1 cellular context compared by ENCODE assay signal in the genomic region with DNA sequence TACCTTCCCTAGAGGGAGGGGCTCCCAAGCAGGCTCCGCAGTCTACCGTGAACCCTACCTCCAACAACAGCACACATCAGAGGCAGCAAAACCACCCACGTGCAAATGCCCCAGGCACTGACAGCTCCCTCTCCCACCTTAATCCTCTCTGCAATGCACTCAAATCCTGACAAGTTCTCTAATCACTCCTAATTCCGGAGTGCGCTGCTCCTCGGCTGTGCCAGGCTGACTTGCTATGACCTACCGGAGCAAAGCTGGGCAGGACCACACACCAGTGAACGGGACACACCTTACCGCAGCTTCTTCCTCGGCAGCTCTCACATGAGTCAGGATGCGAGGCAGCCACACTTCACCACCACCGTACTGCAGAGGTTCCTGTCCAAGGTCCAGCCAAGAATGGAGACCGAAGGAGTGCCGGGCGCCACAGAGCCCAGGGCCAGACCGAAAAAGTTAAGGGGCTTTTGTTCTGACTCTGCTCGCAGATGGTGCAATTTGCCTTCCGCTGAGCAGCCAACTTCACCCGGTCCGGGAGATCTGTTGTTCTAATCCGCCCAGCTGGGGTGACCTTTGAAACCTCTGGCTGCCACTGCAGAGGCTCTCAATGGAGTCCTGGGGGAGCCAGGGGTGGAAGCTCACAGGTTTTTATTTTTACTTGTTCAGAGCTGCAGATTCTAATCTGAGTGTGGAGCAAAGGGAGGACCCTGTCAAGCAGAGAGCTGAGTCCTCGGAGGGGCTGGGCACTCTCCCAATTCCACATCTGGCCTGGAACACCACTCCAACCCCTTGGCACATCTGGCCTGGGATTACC.
TF ChIP-seq lines count a peak whose summit lies in the region.

No MANE protein-coding gene starts in this region.

TF ChIP-seq in HepG2, 621 proteins besides CTCF, POLR2A, EP300 and RAD21 (continued from another document and continues in another):
- peak; percentile 26; the same call in 1 of the 2 replicates for TF ChIP-seq AHDC1 (CRISPR knock-in tag; IDR thresholded peaks at IDR 0.05; ENCODE audit: borderline replicate concordance)
- no peak for TF ChIP-seq SATB2 (CRISPR knock-in tag; IDR thresholded peaks at IDR 0.05)
- TF ChIP-seq ZFYVE20 (CRISPR knock-in tag; IDR thresholded peaks at IDR 0.05; ENCODE audit: borderline replicate concordance, low read depth) = no peak
- TF ChIP-seq, protein P1, sequence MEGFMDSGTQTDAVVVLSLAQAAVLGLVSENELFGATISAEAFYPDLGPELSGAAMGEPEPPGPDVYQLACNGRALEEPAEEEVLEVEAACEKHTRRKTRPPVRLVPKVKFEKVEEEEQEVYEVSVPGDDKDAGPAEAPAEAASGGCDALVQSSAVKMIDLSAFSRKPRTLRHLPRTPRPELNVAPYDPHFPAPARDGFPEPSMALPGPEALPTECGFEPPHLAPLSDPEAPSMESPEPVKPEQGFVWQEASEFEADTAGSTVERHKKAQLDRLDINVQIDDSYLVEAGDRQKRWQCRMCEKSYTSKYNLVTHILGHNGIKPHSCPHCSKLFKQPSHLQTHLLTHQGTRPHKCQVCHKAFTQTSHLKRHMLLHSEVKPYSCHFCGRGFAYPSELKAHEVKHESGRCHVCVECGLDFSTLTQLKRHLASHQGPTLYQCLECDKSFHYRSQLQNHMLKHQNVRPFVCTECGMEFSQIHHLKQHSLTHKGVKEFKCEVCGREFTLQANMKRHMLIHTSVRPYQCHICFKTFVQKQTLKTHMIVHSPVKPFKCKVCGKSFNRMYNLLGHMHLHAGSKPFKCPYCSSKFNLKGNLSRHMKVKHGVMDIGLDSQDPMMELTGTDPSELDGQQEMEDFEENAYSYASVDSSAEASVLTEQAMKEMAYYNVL (CRISPR knock-in tag; IDR thresholded peaks at IDR 0.05; ENCODE audit: borderline replicate concordance) = no peak; the same call in 1 of the 2 replicates
- TF ChIP-seq, protein P2, sequence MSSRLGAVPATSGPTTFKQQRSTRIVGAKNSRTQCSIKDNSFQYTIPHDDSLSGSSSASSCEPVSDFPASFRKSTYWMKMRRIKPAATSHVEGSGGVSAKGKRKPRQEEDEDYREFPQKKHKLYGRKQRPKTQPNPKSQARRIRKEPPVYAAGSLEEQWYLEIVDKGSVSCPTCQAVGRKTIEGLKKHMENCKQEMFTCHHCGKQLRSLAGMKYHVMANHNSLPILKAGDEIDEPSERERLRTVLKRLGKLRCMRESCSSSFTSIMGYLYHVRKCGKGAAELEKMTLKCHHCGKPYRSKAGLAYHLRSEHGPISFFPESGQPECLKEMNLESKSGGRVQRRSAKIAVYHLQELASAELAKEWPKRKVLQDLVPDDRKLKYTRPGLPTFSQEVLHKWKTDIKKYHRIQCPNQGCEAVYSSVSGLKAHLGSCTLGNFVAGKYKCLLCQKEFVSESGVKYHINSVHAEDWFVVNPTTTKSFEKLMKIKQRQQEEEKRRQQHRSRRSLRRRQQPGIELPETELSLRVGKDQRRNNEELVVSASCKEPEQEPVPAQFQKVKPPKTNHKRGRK (CRISPR knock-in tag; IDR thresholded peaks at IDR 0.05) = no peak
- TF ChIP-seq AGO2 (optimal IDR thresholded peaks at IDR 0.05; ENCODE audit: low read depth, low read length) = peak; percentile 29
- no peak for TF ChIP-seq KLF9 (CRISPR knock-in tag; IDR thresholded peaks at IDR 0.05; ENCODE audit: low read depth)
- no peak for TF ChIP-seq CEBPZ (IDR thresholded peaks at IDR 0.05; ENCODE audit: low read length)
- no peak for TF ChIP-seq PAF1 (CRISPR knock-in tag; IDR thresholded peaks at IDR 0.05)
- no peak for TF ChIP-seq ZKSCAN8 (CRISPR knock-in tag; IDR thresholded peaks at IDR 0.05; ENCODE audit: borderline replicate concordance)
- no peak for TF ChIP-seq ZNF816 (CRISPR knock-in tag; IDR thresholded peaks at IDR 0.05; ENCODE audit: borderline replicate concordance)
- TF ChIP-seq, protein P3, sequence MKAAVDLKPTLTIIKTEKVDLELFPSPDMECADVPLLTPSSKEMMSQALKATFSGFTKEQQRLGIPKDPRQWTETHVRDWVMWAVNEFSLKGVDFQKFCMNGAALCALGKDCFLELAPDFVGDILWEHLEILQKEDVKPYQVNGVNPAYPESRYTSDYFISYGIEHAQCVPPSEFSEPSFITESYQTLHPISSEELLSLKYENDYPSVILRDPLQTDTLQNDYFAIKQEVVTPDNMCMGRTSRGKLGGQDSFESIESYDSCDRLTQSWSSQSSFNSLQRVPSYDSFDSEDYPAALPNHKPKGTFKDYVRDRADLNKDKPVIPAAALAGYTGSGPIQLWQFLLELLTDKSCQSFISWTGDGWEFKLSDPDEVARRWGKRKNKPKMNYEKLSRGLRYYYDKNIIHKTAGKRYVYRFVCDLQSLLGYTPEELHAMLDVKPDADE (CRISPR knock-in tag; IDR thresholded peaks at IDR 0.05) = no peak
- TF ChIP-seq MNT (IDR thresholded peaks at IDR 0.05) = peak; percentile 54
- no peak for TF ChIP-seq ZNF564 (CRISPR knock-in tag; IDR thresholded peaks at IDR 0.05)
- TF ChIP-seq, protein P4, sequence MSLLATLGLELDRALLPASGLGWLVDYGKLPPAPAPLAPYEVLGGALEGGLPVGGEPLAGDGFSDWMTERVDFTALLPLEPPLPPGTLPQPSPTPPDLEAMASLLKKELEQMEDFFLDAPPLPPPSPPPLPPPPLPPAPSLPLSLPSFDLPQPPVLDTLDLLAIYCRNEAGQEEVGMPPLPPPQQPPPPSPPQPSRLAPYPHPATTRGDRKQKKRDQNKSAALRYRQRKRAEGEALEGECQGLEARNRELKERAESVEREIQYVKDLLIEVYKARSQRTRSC (CRISPR knock-in tag; IDR thresholded peaks at IDR 0.05; ENCODE audit: low read depth) = 0 out of 2 replicates have a peak, but pooled peaks have one; percentile 27
- TF ChIP-seq TFDP1 (CRISPR knock-in tag; IDR thresholded peaks at IDR 0.05; ENCODE audit: borderline replicate concordance) = no peak; the same call in 1 of the 2 replicates
- TF ChIP-seq GZF1 (CRISPR knock-in tag; IDR thresholded peaks at IDR 0.05) = peak; percentile 85; the same call in 1 of the 2 replicates
- no peak for TF ChIP-seq NBN (conservative IDR thresholded peaks at IDR 0.05)
- no peak for TF ChIP-seq RFXAP (CRISPR knock-in tag; IDR thresholded peaks at IDR 0.05; ENCODE audit: borderline replicate concordance)
- TF ChIP-seq WIZ (CRISPR knock-in tag; IDR thresholded peaks at IDR 0.05) = 0 out of 2 replicates have a peak, but pooled peaks have one; percentile 34
- TF ChIP-seq ZFP37 (CRISPR knock-in tag; IDR thresholded peaks at IDR 0.05; ENCODE audit: borderline replicate concordance) = no peak
- no peak for TF ChIP-seq CERS6 (CRISPR knock-in tag; IDR thresholded peaks at IDR 0.05)
- TF ChIP-seq HNF4A (CRISPR knock-in tag; IDR thresholded peaks at IDR 0.05) = peak; percentile 88
- no peak for TF ChIP-seq JUNB (CRISPR knock-in tag; IDR thresholded peaks at IDR 0.05; ENCODE audit: borderline replicate concordance)
- TF ChIP-seq FOXK2 (IDR thresholded peaks at IDR 0.05) = no peak
- TF ChIP-seq ZNF558 (CRISPR knock-in tag; IDR thresholded peaks at IDR 0.05; ENCODE audit: borderline replicate concordance) = no peak
- no peak; the same call in 1 of the 2 replicates for TF ChIP-seq SP5 (CRISPR knock-in tag; IDR thresholded peaks at IDR 0.05; ENCODE audit: borderline replicate concordance, low read depth)
- TF ChIP-seq ZNF746 (CRISPR knock-in tag; IDR thresholded peaks at IDR 0.05) = no peak
- no peak for TF ChIP-seq E2F2 (CRISPR knock-in tag; IDR thresholded peaks at IDR 0.05; ENCODE audit: borderline replicate concordance)
